Comparison of ENCODE assay signal across 9 cellular contexts in genomic region chr6:15628499-15629131, GRCh38. TPM values are rescaled to one million over a fixed set of nuclear protein-coding genes. Genes with fewer than 3 reads are reported as not detected.
A peak's percentile ranks its signal among the peaks of the same experiment; 100 is the strongest.
DNase-seq lines count a peak whose midpoint lies in the region; ATAC-seq, FAIRE-seq and TF ChIP-seq lines count a peak whose summit lies in the region.
"Had no signal": no experiment of that assay in that cellular context is flagged by ENCODE, and none has a peak within 500 bp of the region (broad histone marks: within the 10 kb centered on the region; RNA-seq: fewer than 3 reads in every experiment).

No MANE protein-coding gene starts in this region.

- peaks cover 21 to 25% of the 10 kb centered on the region in 2 donors for H3K4me1 Mint-ChIP-seq in natural killer cell treated with Interleukin-12 subunit alpha and Interleukin-12 subunit beta and Interleukin-15 and Interleukin-18, amount 100 ng/mL, for 72 hours (ENCODE audit: low read depth in 2 of 2)

- no peaks in the 10 kb centered on the region for H3K27me3 Mint-ChIP-seq in natural killer cell treated with Interleukin-12 subunit alpha and Interleukin-12 subunit beta and Interleukin-15 and Interleukin-18, amount 100 ng/mL, for 72 hours

- TF ChIP-seq POLR2A in GM12892 (IDR thresholded peaks at IDR 0.05; ENCODE audit: low read depth, low read length) = no peak

- FAIRE-seq in GM12892 (lab: Jason Lieb, UNC) = no peak

- TF ChIP-seq CTCF in AG04450 (IDR thresholded peaks at IDR 0.05; ENCODE audit: low read depth, low read length) = no peak

- no peak overlapping the region for H3K4me3 ChIP-seq in AG04450 (ENCODE audit: low read depth, low read length)
- H3K4me3 ChIP-seq in Jurkat, Clone E6-1 (ENCODE audit: low read length) = no peak overlapping the region

- no peaks in the 10 kb centered on the region for H3K9me3 Mint-ChIP-seq in natural killer cell treated with Interleukin-12 subunit alpha and Interleukin-12 subunit beta and Interleukin-15 and Interleukin-18, amount 100 ng/mL, for 72 hours

- H3K36me3 Mint-ChIP-seq in natural killer cell treated with Interleukin-12 subunit alpha and Interleukin-12 subunit beta and Interleukin-15 and Interleukin-18, amount 100 ng/mL, for 72 hours = no peaks in the 10 kb centered on the region

- no peak overlapping the region for H3K27ac ChIP-seq in AG04450 (ENCODE audit: low read depth, low read length)

- peak overlapping the region; percentile 21 to 31 for H3K27ac Mint-ChIP-seq in natural killer cell treated with Interleukin-12 subunit alpha and Interleukin-12 subunit beta and Interleukin-15 and Interleukin-18, amount 100 ng/mL, for 72 hours

- POLR2A ChIA-PET in AG04450 (lab: Yijun Ruan, JAX) = interaction anchor here (1.1 kb wide), 2 partner anchors 32 to 124 kb away, joined by 3 read pairs; no protein-coding TSS in a partner anchor

- no peaks in the 10 kb centered on the region for H3K9me3 ChIP-seq in AG04450 (ENCODE audit: control insufficient read depth, insufficient read depth, low read length)

- DNase-seq in AG04450 (ENCODE audit: low read depth, low spot score) (peak; percentile 74), Kasumi-1 (lab: John Stamatoyannopoulos, UW) (no peak), GM12892 (ENCODE audit: insufficient read length) (no peak), 8988T (no peak)
- peak; percentile 65 for DNase-seq in Jurkat, Clone E6-1 (ENCODE audit: low read depth, low spot score)
- DNase-seq in activated T-helper 9 cell treated with anti-CD3 and anti-CD28 coated beads, Interleukin-2, amount 50 U/mL, for 16 hours (ENCODE audit: low read depth) = peak; percentile 26
- DNase-seq in natural killer cell treated with Interleukin-12 subunit alpha and Interleukin-12 subunit beta and Interleukin-15 and Interleukin-18, amount 100 ng/mL, for 72 hours (ENCODE audit: low spot score) = peak; percentile 71

- no peaks in the 10 kb centered on the region for H3K27me3 ChIP-seq in AG04450 (ENCODE audit: control insufficient read depth, insufficient read depth, low read length)

- H3K4me3 Mint-ChIP-seq in natural killer cell treated with Interleukin-12 subunit alpha and Interleukin-12 subunit beta and Interleukin-15 and Interleukin-18, amount 100 ng/mL, for 72 hours = peak overlapping the region; percentile 61

- peak; percentile 81 to 93 for ATAC-seq in natural killer cell treated with Interleukin-12 subunit alpha and Interleukin-12 subunit beta and Interleukin-15 and Interleukin-18, amount 100 ng/mL, for 72 hours
- no peak for ATAC-seq in HG03039 (IDR thresholded peaks at IDR 0.05; ENCODE audit: unreplicated experiment)
- ATAC-seq: right cardiac atrium had no signal

- CTCF ChIA-PET in AG04450 (lab: Charles Lee) = no interaction called here

RNA-seq across cellular contexts. Expression of gene DTNBP1, which starts 34.2 kb away (rescaled TPM):
- 15.2 and 18.5 TPM in 2 replicates for polyA plus RNA-seq in AG04450 (2011; rRNA removed)
- polyA minus RNA-seq in AG04450 (2011; rRNA and poly(A)+ RNA removed) = 13.1 and 13.5 TPM in 2 replicates
- polyA plus RNA-seq in Jurkat, Clone E6-1 (2012; ENCODE audit: insufficient read depth, insufficient read length) = 32.2 TPM
- total RNA-seq in natural killer cell treated with Interleukin-12 subunit alpha and Interleukin-12 subunit beta and Interleukin-15 and Interleukin-18, amount 100 ng/mL, for 72 hours = 10 to 100 TPM; 21.5 to 32.6 TPM
- 15.2 TPM for polyA plus RNA-seq in GM12892 (2012; ENCODE audit: missing spikeins)

Comparison
In these comparisons a context has a peak if more than half of its experiments do, and no peak if none do; other contexts are left out.
1. DNase-seq: peak in AG04450 (single experiment), Jurkat, Clone E6-1 (single experiment), activated T-helper 9 cell treated with anti-CD3 and anti-CD28 coated beads, Interleukin-2, amount 50 U/mL, for 16 hours (single experiment) and natural killer cell treated with Interleukin-12 subunit alpha and Interleukin-12 subunit beta and Interleukin-15 and Interleukin-18, amount 100 ng/mL, for 72 hours (single experiment); none in Kasumi-1 (0 of 2), GM12892 (single experiment) and 8988T (single experiment).